ENCODE assay signal across 14 cellular contexts in genomic region chr1:209218986-209219385, GRCh38.
DNase-seq lines count a peak whose midpoint lies in the region; ATAC-seq and TF ChIP-seq lines count a peak whose summit lies in the region.
"Had no signal": no experiment of that assay in that cellular context is flagged by ENCODE, and none has a peak within 500 bp of the region (broad histone marks: within the 10 kb centered on the region; RNA-seq: fewer than 3 reads in every experiment).

No MANE protein-coding gene starts in this region.

- intact Hi-C loops in PC-3 (cut with micrococcal nuclease) (no loop called here), esophagus muscularis mucosa (cut with DNase I) (no loop called here), ascending aorta (cut with DNase I) (no loop called here)

- no peak overlapping the region for H4K12ac ChIP-seq in trophoblast cell (ENCODE audit: low read depth, low read length)

- ATAC-seq in PC-3 = peak; percentile 67
- peak; percentile 13 for ATAC-seq in esophagus mucosa
- ATAC-seq in GM18519 (IDR thresholded peaks at IDR 0.05; ENCODE audit: low FRiP score, unreplicated experiment) = no peak
- ATAC-seq: HepG2 had no signal

- WGBS in trophoblast cell (ENCODE audit: extremely low coverage, insufficient coverage, insufficient read length) = no CpG with 5 or more reads among the region's 3 CpGs
- 87% methylated on average over 3 of the region's 3 CpGs for WGBS in esophagus muscularis mucosa

- peak overlapping the region; percentile 92 for H2BK5ac ChIP-seq in trophoblast cell (ENCODE audit: low read depth, low read length, poor library complexity)

- H3K9me2 ChIP-seq in PC-3 (replicated peaks; ENCODE audit: low read length) = no peaks in the 10 kb centered on the region

- H4K8ac ChIP-seq in trophoblast cell (ENCODE audit: low read depth, low read length) = peak overlapping the region; percentile 72

- TF ChIP-seq CTCF in PC-3 (conservative IDR thresholded peaks at IDR 0.05; ENCODE audit: low read depth, low read length) (no peak), esophagus muscularis mucosa (IDR thresholded peaks at IDR 0.05) (no peak), ascending aorta (IDR thresholded peaks at IDR 0.05) (no peak)

- no peak for TF ChIP-seq EP300 in esophagus muscularis mucosa (IDR thresholded peaks at IDR 0.05)

- H3K79me2 ChIP-seq in PC-3 (ENCODE audit: low read length) = no peaks in the 10 kb centered on the region
- H3K79me2 ChIP-seq in trophoblast cell (ENCODE audit: control insufficient read depth, insufficient read depth, low read length, poor library complexity) = peaks cover 2% of the 10 kb centered on the region

- H3K36me3 ChIP-seq in PC-3 (ENCODE audit: low read depth, low read length) (no peaks in the 10 kb centered on the region), trophoblast cell (ENCODE audit: control insufficient read depth in 1 of 2, insufficient read depth in 2 of 2, low read length in 2 of 2) (no peaks in the 10 kb centered on the region), esophagus muscularis mucosa (no peaks in the 10 kb centered on the region), ascending aorta (no peaks in the 10 kb centered on the region)
- H3K36me3 ChIP-seq: HAP-1 had no signal

- CTCF ChIA-PET in PC-3 (lab: Charles Lee) = no interaction called here

- POLR2A ChIA-PET in PC-3 (lab: Charles Lee; ENCODE audit: unreplicated experiment) = no interaction called here

- peak overlapping the region; percentile 56 for H3K14ac ChIP-seq in trophoblast cell (ENCODE audit: low read length)

- H3K4me2 ChIP-seq in PC-3 (ENCODE audit: low read length) (no peak overlapping the region), trophoblast cell (ENCODE audit: low read length) (no peak overlapping the region)

- no TSS peak for BruUV-seq in PC-3 (replicated peaks; lab: Mats Ljungman, UMichigan)

- H2AFZ ChIP-seq in PC-3 (ENCODE audit: low read length) = no peak overlapping the region
- H2AFZ ChIP-seq in trophoblast cell (ENCODE audit: insufficient read depth, low read length, poor library complexity) = peak overlapping the region; percentile 32

- H3K27ac ChIP-seq in PC-3 (ENCODE audit: low read length) (no peak overlapping the region), trophoblast cell (ENCODE audit: low read depth, low read length) (peak overlapping the region; percentile 78), esophagus muscularis mucosa (replicated peaks in 1 of 4) (no peak overlapping the region), ascending aorta (no peak overlapping the region)

- no peak for TF ChIP-seq POLR2A in esophagus muscularis mucosa (IDR thresholded peaks at IDR 0.05; ENCODE audit: low read depth)

- no peaks in the 10 kb centered on the region for H4K20me1 ChIP-seq in PC-3 (ENCODE audit: low read length)

- no peak overlapping the region for H3K4ac ChIP-seq in trophoblast cell (ENCODE audit: low read depth, low read length)

- H3K4me3 ChIP-seq in PC-3 (ENCODE audit: low read length) (no peak overlapping the region), trophoblast cell (ENCODE audit: low read depth, low read length) (no peak overlapping the region), esophagus muscularis mucosa (no peak overlapping the region), ascending aorta (no peak overlapping the region)
- H3K4me3 ChIP-seq: HAP-1 had no signal

- no peaks in the 10 kb centered on the region for H3K27me3 ChIP-seq in PC-3 (ENCODE audit: low read length)
- no peaks in the 10 kb centered on the region for H3K27me3 ChIP-seq in trophoblast cell (ENCODE audit: insufficient read depth, low read length)
- H3K27me3 ChIP-seq in esophagus muscularis mucosa = peaks cover 0 to 9% (median 0%) of the 10 kb centered on the region in 4 donors
- no peaks in the 10 kb centered on the region for H3K27me3 ChIP-seq in ascending aorta

- H2AK5ac ChIP-seq in trophoblast cell (ENCODE audit: low read length) = peak overlapping the region; percentile 85

- peak overlapping the region; percentile 95 for H2BK120ac ChIP-seq in trophoblast cell (ENCODE audit: insufficient read depth, low read length, poor library complexity)

- H3K23ac ChIP-seq in trophoblast cell (ENCODE audit: low read length) = no peak overlapping the region

- no peaks in the 10 kb centered on the region for H3F3A ChIP-seq in PC-3 (ENCODE audit: low read length, unreplicated experiment)

- peaks cover 19% of the 10 kb centered on the region for H3K79me1 ChIP-seq in trophoblast cell (ENCODE audit: low read length)

- H3K4me1 ChIP-seq in PC-3 (ENCODE audit: insufficient read depth, low read length) = peaks cover 8% of the 10 kb centered on the region; the same call in 1 of the 2 replicates
- peaks cover 8 to 16% of the 10 kb centered on the region in 2 experiments for H3K4me1 ChIP-seq in trophoblast cell (ENCODE audit: control insufficient read depth in 1 of 2, insufficient read depth in 2 of 2, low read length in 2 of 2)
- H3K4me1 ChIP-seq in esophagus muscularis mucosa = no peaks in the 10 kb centered on the region
- H3K4me1 ChIP-seq in ascending aorta = no peaks in the 10 kb centered on the region
- H3K4me1 ChIP-seq: HAP-1 had no signal

- peak overlapping the region; percentile 99 for H4K91ac ChIP-seq in trophoblast cell (ENCODE audit: low read depth, low read length)

- no peak overlapping the region for H3K9ac ChIP-seq in PC-3 (ENCODE audit: low read length)
- no peak overlapping the region for H3K9ac ChIP-seq in trophoblast cell (ENCODE audit: low read length)

- H3K18ac ChIP-seq in trophoblast cell (ENCODE audit: low read length) = no peak overlapping the region

- H3K9me3 ChIP-seq in PC-3 (ENCODE audit: low read length) (no peaks in the 10 kb centered on the region), trophoblast cell (ENCODE audit: insufficient read depth, low read depth, low read length) (peaks cover 6% of the 10 kb centered on the region), esophagus muscularis mucosa (no peaks in the 10 kb centered on the region), ascending aorta (peaks cover 0 to 3% of the 10 kb centered on the region in 2 donors)
- H3K9me3 ChIP-seq: HAP-1 had no signal

- peak overlapping the region; percentile 97 for H2BK12ac ChIP-seq in trophoblast cell (ENCODE audit: low read length)

- peak; percentile 21 for DNase-seq in EL
- DNase-seq in PC-3 = peak; percentile 75
- DNase-seq in trophoblast cell = peak; percentile 47 to 50
- no peak for DNase-seq in esophagus muscularis mucosa (ENCODE audit: extremely low spot score)
- no peak for DNase-seq in ascending aorta (ENCODE audit: low spot score in 2 of 2)
- DNase-seq: C1 segment of cervical spinal cord; Calu3; CD4-positive, alpha-beta T cell; DMS 273 treated with DMSO at 0.1 percent for 48 hours; GDM1 had no signal

Comparison
In these comparisons a context has a peak if more than half of its experiments do, and no peak if none do; other contexts are left out.
1. DNase-seq: peak in EL (single experiment), PC-3 (single experiment) and trophoblast cell (2 of 2); none in esophagus muscularis mucosa (single experiment) and ascending aorta (0 of 2).